20 cellular contexts compared by ENCODE assay signal in the genomic region with DNA sequence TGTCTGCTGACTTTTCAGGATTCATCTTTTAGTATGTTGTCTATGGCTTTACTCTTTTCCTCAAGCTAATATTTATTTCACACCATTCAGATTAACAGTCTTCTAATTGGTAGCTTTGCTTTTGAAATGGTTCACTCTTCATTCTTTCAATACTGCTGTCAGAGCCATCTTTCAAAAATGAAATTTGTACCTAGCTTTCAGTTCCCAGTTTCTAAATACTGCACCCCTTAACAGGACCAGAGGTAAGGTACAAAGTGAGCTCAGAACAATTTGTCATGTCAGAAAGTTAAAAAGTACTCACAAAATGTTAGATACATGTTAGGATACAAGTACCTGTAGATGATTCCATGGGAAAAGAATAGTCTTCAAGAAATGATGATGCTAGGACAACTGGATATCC.
"Had no signal": no experiment of that assay in that cellular context is flagged by ENCODE, and none has a peak within 500 bp of the region (broad histone marks: within the 10 kb centered on the region; RNA-seq: fewer than 3 reads in every experiment).

No MANE protein-coding gene starts in this region.

- H3K27ac Mint-ChIP-seq: activated B cell treated with CpG ODN at 0.5 μM for 24 hours; activated CD4-positive, alpha-beta memory T cell treated with anti-CD3 and anti-CD28 coated beads for 36 hours; activated CD4-positive, alpha-beta T cell treated with anti-CD3 and anti-CD28 coated beads, Interleukin-2, amount 10 ng/mL, durations not matched to agents 7 days and 5 days; activated naive CD8-positive, alpha-beta T cell; brain; T-helper 17 cell had no signal

- H3K27ac ChIP-seq: cardiac muscle cell had no signal

- DNase-seq: activated B cell treated with CpG ODN at 0.5 μM for 24 hours; activated CD4-positive, alpha-beta memory T cell treated with anti-CD3 and anti-CD28 coated beads for 36 hours; activated CD4-positive, alpha-beta T cell treated with anti-CD3 and anti-CD28 coated beads, Interleukin-2, amount 10 ng/mL, durations not matched to agents 7 days and 5 days; activated CD8-positive, alpha-beta memory T cell treated with anti-CD3 and anti-CD28 coated beads for 24 hours; activated effector memory CD4-positive, alpha-beta T cell treated with anti-CD3 and anti-CD28 coated beads, Interleukin-2, amount 50 U/mL, for 16 hours; activated naive CD4-positive, alpha-beta T cell treated with Interleukin-2 at 50 U/mL for 16 hours; activated T-cell treated with anti-CD3 and anti-CD28 coated beads, Interleukin-2, amount 50 U/mL, for 4 hours; amygdala; NCI-H1048; NCI-H146; NCI-H2029; NCI-H510A treated with DMSO at 0.1 percent for 48 hours; NCI-H69; PC-3; SHP77; T-helper 17 cell; T-helper 9 cell had no signal

- H3K4me1 Mint-ChIP-seq: brain had no signal

- H3K4me3 Mint-ChIP-seq: activated B cell treated with CpG ODN at 0.5 μM for 24 hours; activated CD4-positive, alpha-beta memory T cell treated with anti-CD3 and anti-CD28 coated beads for 36 hours; activated CD4-positive, alpha-beta T cell treated with anti-CD3 and anti-CD28 coated beads, Interleukin-2, amount 10 ng/mL, durations not matched to agents 7 days and 5 days; activated naive CD8-positive, alpha-beta T cell; activated T-cell treated with anti-CD3 and anti-CD28 coated beads, Interleukin-2, amount 50 U/mL, for 4 hours; brain; T-helper 17 cell had no signal

- H3K9me3 Mint-ChIP-seq: activated B cell treated with CpG ODN at 0.5 μM for 24 hours; activated CD4-positive, alpha-beta memory T cell treated with anti-CD3 and anti-CD28 coated beads for 36 hours; activated T-cell treated with anti-CD3 and anti-CD28 coated beads, Interleukin-2, amount 50 U/mL, for 4 hours; brain had no signal

- H3K4me3 ChIP-seq: cardiac muscle cell had no signal

- ATAC-seq: activated T-cell treated with anti-CD3 and anti-CD28 coated beads, Interleukin-2, amount 50 U/mL, for 4 hours; PC-3; T-helper 17 cell had no signal

- H3K36me3 ChIP-seq: cardiac muscle cell had no signal

- H3K27me3 ChIP-seq: cardiac muscle cell had no signal

- H3K27me3 Mint-ChIP-seq: activated B cell treated with CpG ODN at 0.5 μM for 24 hours; activated CD4-positive, alpha-beta memory T cell treated with anti-CD3 and anti-CD28 coated beads for 36 hours; activated CD4-positive, alpha-beta T cell treated with anti-CD3 and anti-CD28 coated beads, Interleukin-2, amount 10 ng/mL, durations not matched to agents 7 days and 5 days; activated naive CD8-positive, alpha-beta T cell; brain; T-helper 17 cell had no signal
